ENCODE assay signal across 26 cellular contexts in the genomic region with DNA sequence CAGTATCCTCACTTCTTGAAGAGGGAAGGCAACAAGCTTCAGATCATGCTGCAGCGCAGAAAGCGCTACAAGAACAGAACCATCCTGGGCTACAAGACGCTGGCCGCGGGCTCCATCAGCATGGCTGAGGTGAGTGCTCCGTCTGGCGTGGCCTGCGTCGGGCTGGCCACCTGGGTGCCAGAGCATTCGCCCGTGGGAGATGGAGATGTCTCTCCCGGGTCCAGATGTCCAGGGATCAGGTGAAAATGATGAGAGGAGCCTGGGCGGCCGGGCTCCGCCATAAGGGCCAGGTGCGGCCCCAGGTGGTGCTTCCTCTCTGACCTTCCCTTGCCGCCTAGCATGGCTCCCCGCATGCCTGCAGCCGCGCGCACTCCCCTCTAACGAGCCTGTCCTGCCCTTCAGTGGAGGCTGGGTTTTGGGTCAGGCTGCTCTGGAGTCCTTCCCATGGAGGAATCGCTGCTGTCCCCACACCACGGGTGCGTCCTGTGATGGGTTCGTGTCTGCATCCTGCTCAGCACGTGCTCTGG.
"Had no signal": no experiment of that assay in that cellular context is flagged by ENCODE, and none has a peak within 500 bp of the region (broad histone marks: within the 10 kb centered on the region; RNA-seq: fewer than 3 reads in every experiment).

No MANE protein-coding gene starts in this region.

- H3K27ac ChIP-seq: left ventricle myocardium inferior, pancreas, prostate gland, skin epidermis, stomach, testis, thyroid gland, transverse colon, upper lobe of left lung, vagina had no signal

- H3K4me1 ChIP-seq: pancreas, prostate gland, testis, vagina had no signal

- H3K36me3 Mint-ChIP-seq: natural killer cell treated with Interleukin-12 subunit alpha and Interleukin-12 subunit beta and Interleukin-15 and Interleukin-18, amount 100 ng/mL, for 72 hours had no signal

- H3K36me3 ChIP-seq: thyroid gland, transverse colon, vagina had no signal

- H3K4me3 ChIP-seq: left ventricle myocardium inferior, lung, pancreas, prostate gland, skin epidermis, stomach, testis, thyroid gland, transverse colon, upper lobe of left lung, vagina had no signal

- H3K9me3 ChIP-seq: left ventricle myocardium inferior, pancreas, prostate gland, stomach, testis, thyroid gland, transverse colon, upper lobe of left lung, vagina had no signal

- DNase-seq: islet precursor cell; left ventricle myocardium inferior; mesendoderm; naive thymus-derived CD4-positive, alpha-beta T cell; nucleus accumbens; retina; stimulated activated CD4-positive, alpha-beta T cell treated with anti-CD3 and anti-CD28 coated beads, Interleukin-12 subunit alpha, Interleukin-12 subunit beta, amount 100 ng/mL, for 4 hours; stimulated activated CD4-positive, alpha-beta T cell treated with anti-CD3 and anti-CD28 coated beads, Interleukin-15, amount 100 ng/mL, for 24 hours; stimulated activated CD4-positive, alpha-beta T cell treated with anti-CD3 and anti-CD28 coated beads, Interleukin-2, amount 100 ng/mL, for 24 hours; stimulated activated CD4-positive, alpha-beta T cell treated with anti-CD3 and anti-CD28 coated beads, Interleukin-4, amount 100 ng/mL, for 1 hour; stimulated activated naive B cell treated with anti-CD40 and anti-IgM and Interleukin-4, amounts not matched to agents 10 μg/mL and 1 μg/mL and 100 μg/mL, for 72 hours; stimulated activated naive CD8-positive, alpha-beta T cell treated with anti-CD3 and anti-CD28 coated beads, Interleukin-15, Interleukin-2, amounts not matched to agents 100 U/mL and 50 U/mL, for 24 hours; stomach; testis; thyroid gland; transverse colon had no signal

- H3K27ac Mint-ChIP-seq: mesothelial cell of epicardium; naive thymus-derived CD4-positive, alpha-beta T cell; natural killer cell treated with Interleukin-12 subunit alpha and Interleukin-12 subunit beta and Interleukin-15 and Interleukin-18, amount 100 ng/mL, for 72 hours; stimulated activated naive B cell treated with anti-CD40 and anti-IgM and Interleukin-4, amounts not matched to agents 10 μg/mL and 1 μg/mL and 100 μg/mL, for 72 hours had no signal

- H3K9me3 Mint-ChIP-seq: mesothelial cell of epicardium; naive thymus-derived CD4-positive, alpha-beta T cell; natural killer cell treated with Interleukin-12 subunit alpha and Interleukin-12 subunit beta and Interleukin-15 and Interleukin-18, amount 100 ng/mL, for 72 hours; stimulated activated naive B cell treated with anti-CD40 and anti-IgM and Interleukin-4, amounts not matched to agents 10 μg/mL and 1 μg/mL and 100 μg/mL, for 72 hours had no signal

- H3K27me3 Mint-ChIP-seq: naive thymus-derived CD4-positive, alpha-beta T cell; natural killer cell treated with Interleukin-12 subunit alpha and Interleukin-12 subunit beta and Interleukin-15 and Interleukin-18, amount 100 ng/mL, for 72 hours; stimulated activated naive B cell treated with anti-CD40 and anti-IgM and Interleukin-4, amounts not matched to agents 10 μg/mL and 1 μg/mL and 100 μg/mL, for 72 hours had no signal

- H3K27me3 ChIP-seq: pancreas, stomach, testis, thyroid gland, transverse colon, upper lobe of left lung, vagina had no signal

- ATAC-seq: naive thymus-derived CD4-positive, alpha-beta T cell; natural killer cell treated with Interleukin-12 subunit alpha and Interleukin-12 subunit beta and Interleukin-15 and Interleukin-18, amount 100 ng/mL, for 72 hours; pancreas; right cardiac atrium; sciatic nerve; stimulated activated naive B cell treated with anti-CD40 and anti-IgM and Interleukin-4, amounts not matched to agents 10 μg/mL and 1 μg/mL and 100 μg/mL, for 72 hours; stimulated activated naive CD8-positive, alpha-beta T cell treated with anti-CD3 and anti-CD28 coated beads, Interleukin-15, Interleukin-2, amounts not matched to agents 100 U/mL and 50 U/mL, for 24 hours had no signal

- H3K4me3 Mint-ChIP-seq: mesothelial cell of epicardium; naive thymus-derived CD4-positive, alpha-beta T cell; natural killer cell treated with Interleukin-12 subunit alpha and Interleukin-12 subunit beta and Interleukin-15 and Interleukin-18, amount 100 ng/mL, for 72 hours; stimulated activated naive B cell treated with anti-CD40 and anti-IgM and Interleukin-4, amounts not matched to agents 10 μg/mL and 1 μg/mL and 100 μg/mL, for 72 hours had no signal
